In genomic region chr19:45523642-45524256, GRCh38 we compare ENCODE assay signal across 1 cellular context.
TF ChIP-seq lines count a peak whose summit lies in the region.

No MANE protein-coding gene starts in this region.

TF ChIP-seq in HepG2, 621 proteins besides CTCF, POLR2A, EP300 and RAD21 (continued from another document and continues in another):
- TF ChIP-seq ATF7-NPFF (CRISPR knock-in tag; IDR thresholded peaks at IDR 0.05; ENCODE audit: low read depth) (no peak), TAF1 (CRISPR knock-in tag; IDR thresholded peaks at IDR 0.05) (no peak), ZNF788 (CRISPR knock-in tag; IDR thresholded peaks at IDR 0.05; ENCODE audit: borderline replicate concordance) (no peak), CREM (IDR thresholded peaks at IDR 0.05) (peak; percentile 51; the same call in 1 of the 2 replicates), CREM (CRISPR knock-in tag; IDR thresholded peaks at IDR 0.05) (no peak), TARDBP (CRISPR knock-in tag; IDR thresholded peaks at IDR 0.05) (0 out of 2 replicates have a peak, but pooled peaks have one; percentile 21), SCMH1 (CRISPR knock-in tag; IDR thresholded peaks at IDR 0.05; ENCODE audit: borderline replicate concordance) (no peak), EZH2 (conservative IDR thresholded peaks at IDR 0.05; ENCODE audit: low read depth, low read length) (no peak), ZNF446 (CRISPR knock-in tag; IDR thresholded peaks at IDR 0.05) (no peak), HES4 (CRISPR knock-in tag; IDR thresholded peaks at IDR 0.05; ENCODE audit: borderline replicate concordance) (no peak), NCOR1 (IDR thresholded peaks at IDR 0.05; ENCODE audit: borderline replicate concordance, low read length) (no peak), ZNF44 (CRISPR knock-in tag; IDR thresholded peaks at IDR 0.05) (no peak), REST (IDR thresholded peaks at IDR 0.05; ENCODE audit: borderline replicate concordance in 1 of 2, low read depth in 1 of 2, low read length in 2 of 2) (no peak), SMAD3 (CRISPR knock-in tag; IDR thresholded peaks at IDR 0.05) (no peak), SKIL (CRISPR knock-in tag; IDR thresholded peaks at IDR 0.05; ENCODE audit: borderline replicate concordance) (no peak), ZNF678 (CRISPR knock-in tag; IDR thresholded peaks at IDR 0.05) (no peak), CREB1 (IDR thresholded peaks at IDR 0.05) (no peak), CREB1 (CRISPR knock-in tag; IDR thresholded peaks at IDR 0.05) (no peak), KAT2B (IDR thresholded peaks at IDR 0.05; ENCODE audit: borderline replicate concordance, low read depth, low read length) (no peak), SNAPC5 (CRISPR knock-in tag; IDR thresholded peaks at IDR 0.05; ENCODE audit: borderline replicate concordance) (no peak), BRCA1 (CRISPR knock-in tag; IDR thresholded peaks at IDR 0.05) (no peak), HNRNPK (IDR thresholded peaks at IDR 0.05; ENCODE audit: low read depth, low read length, poor library complexity, severe bottlenecking) (no peak), RBM22 (optimal IDR thresholded peaks at IDR 0.05; ENCODE audit: low read length) (peak; percentile 59), BCL6 (CRISPR knock-in tag; IDR thresholded peaks at IDR 0.05) (no peak), STAT5B (CRISPR knock-in tag; IDR thresholded peaks at IDR 0.05) (no peak), MYC (CRISPR knock-in tag; IDR thresholded peaks at IDR 0.05; ENCODE audit: borderline replicate concordance) (0 out of 2 replicates have a peak, but pooled peaks have one; percentile 39), CEBPZ (IDR thresholded peaks at IDR 0.05; ENCODE audit: low read length) (no peak)
- TF ChIP-seq, protein P1, sequence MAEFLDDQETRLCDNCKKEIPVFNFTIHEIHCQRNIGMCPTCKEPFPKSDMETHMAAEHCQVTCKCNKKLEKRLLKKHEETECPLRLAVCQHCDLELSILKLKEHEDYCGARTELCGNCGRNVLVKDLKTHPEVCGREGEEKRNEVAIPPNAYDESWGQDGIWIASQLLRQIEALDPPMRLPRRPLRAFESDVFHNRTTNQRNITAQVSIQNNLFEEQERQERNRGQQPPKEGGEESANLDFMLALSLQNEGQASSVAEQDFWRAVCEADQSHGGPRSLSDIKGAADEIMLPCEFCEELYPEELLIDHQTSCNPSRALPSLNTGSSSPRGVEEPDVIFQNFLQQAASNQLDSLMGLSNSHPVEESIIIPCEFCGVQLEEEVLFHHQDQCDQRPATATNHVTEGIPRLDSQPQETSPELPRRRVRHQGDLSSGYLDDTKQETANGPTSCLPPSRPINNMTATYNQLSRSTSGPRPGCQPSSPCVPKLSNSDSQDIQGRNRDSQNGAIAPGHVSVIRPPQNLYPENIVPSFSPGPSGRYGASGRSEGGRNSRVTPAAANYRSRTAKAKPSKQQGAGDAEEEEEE (CRISPR knock-in tag; IDR thresholded peaks at IDR 0.05; ENCODE audit: borderline replicate concordance): no peak
- TF ChIP-seq, protein P2, sequence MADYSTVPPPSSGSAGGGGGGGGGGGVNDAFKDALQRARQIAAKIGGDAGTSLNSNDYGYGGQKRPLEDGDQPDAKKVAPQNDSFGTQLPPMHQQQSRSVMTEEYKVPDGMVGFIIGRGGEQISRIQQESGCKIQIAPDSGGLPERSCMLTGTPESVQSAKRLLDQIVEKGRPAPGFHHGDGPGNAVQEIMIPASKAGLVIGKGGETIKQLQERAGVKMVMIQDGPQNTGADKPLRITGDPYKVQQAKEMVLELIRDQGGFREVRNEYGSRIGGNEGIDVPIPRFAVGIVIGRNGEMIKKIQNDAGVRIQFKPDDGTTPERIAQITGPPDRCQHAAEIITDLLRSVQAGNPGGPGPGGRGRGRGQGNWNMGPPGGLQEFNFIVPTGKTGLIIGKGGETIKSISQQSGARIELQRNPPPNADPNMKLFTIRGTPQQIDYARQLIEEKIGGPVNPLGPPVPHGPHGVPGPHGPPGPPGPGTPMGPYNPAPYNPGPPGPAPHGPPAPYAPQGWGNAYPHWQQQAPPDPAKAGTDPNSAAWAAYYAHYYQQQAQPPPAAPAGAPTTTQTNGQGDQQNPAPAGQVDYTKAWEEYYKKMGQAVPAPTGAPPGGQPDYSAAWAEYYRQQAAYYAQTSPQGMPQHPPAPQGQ (CRISPR knock-in tag; IDR thresholded peaks at IDR 0.05; ENCODE audit: borderline replicate concordance): no peak
- TF ChIP-seq, protein P3, sequence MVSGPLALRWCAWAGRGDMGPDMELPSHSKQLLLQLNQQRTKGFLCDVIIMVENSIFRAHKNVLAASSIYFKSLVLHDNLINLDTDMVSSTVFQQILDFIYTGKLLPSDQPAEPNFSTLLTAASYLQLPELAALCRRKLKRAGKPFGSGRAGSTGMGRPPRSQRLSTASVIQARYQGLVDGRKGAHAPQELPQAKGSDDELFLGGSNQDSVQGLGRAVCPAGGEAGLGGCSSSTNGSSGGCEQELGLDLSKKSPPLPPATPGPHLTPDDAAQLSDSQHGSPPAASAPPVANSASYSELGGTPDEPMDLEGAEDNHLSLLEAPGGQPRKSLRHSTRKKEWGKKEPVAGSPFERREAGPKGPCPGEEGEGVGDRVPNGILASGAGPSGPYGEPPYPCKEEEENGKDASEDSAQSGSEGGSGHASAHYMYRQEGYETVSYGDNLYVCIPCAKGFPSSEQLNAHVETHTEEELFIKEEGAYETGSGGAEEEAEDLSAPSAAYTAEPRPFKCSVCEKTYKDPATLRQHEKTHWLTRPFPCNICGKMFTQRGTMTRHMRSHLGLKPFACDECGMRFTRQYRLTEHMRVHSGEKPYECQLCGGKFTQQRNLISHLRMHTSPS (CRISPR knock-in tag; IDR thresholded peaks at IDR 0.05; ENCODE audit: low read depth): no peak
- TF ChIP-seq, protein P4, sequence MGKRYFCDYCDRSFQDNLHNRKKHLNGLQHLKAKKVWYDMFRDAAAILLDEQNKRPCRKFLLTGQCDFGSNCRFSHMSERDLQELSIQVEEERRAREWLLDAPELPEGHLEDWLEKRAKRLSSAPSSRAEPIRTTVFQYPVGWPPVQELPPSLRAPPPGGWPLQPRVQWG (CRISPR knock-in tag; IDR thresholded peaks at IDR 0.05; ENCODE audit: borderline replicate concordance, low read depth): no peak
- TF ChIP-seq, protein P5, sequence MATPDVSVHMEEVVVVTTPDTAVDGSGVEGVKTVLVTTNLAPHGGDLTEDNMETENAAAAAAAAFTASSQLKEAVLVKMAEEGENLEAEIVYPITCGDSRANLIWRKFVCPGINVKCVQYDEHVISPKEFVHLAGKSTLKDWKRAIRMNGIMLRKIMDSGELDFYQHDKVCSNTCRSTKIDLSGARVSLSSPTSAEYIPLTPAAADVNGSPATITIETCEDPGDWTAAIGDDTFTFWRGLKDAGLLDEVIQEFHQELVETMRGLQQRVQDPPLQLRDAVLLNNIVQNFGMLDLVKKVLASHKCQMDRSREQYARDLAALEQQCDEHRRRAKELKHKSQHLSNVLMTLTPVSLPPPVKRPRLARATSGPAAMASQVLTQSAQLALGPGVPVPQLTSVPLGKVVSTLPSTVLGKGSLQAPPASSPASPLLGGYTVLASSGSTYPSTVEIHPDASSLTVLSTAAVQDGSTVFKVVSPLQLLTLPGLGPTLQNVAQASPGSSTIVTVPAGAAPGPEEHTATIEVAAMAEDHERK (CRISPR knock-in tag; IDR thresholded peaks at IDR 0.05; ENCODE audit: low read depth): no peak
- TF ChIP-seq, protein P6, sequence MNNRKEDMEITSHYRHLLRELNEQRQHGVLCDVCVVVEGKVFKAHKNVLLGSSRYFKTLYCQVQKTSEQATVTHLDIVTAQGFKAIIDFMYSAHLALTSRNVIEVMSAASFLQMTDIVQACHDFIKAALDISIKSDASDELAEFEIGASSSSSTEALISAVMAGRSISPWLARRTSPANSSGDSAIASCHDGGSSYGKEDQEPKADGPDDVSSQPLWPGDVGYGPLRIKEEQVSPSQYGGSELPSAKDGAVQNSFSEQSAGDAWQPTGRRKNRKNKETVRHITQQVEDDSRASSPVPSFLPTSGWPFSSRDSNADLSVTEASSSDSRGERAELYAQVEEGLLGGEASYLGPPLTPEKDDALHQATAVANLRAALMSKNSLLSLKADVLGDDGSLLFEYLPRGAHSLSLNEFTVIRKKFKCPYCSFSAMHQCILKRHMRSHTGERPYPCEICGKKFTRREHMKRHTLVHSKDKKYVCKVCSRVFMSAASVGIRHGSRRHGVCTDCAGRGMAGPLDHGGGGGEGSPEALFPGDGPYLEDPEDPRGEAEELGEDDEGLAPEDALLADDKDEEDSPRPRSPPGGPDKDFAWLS (CRISPR knock-in tag; IDR thresholded peaks at IDR 0.05; ENCODE audit: borderline replicate concordance): no peak
- TF ChIP-seq, protein P7, sequence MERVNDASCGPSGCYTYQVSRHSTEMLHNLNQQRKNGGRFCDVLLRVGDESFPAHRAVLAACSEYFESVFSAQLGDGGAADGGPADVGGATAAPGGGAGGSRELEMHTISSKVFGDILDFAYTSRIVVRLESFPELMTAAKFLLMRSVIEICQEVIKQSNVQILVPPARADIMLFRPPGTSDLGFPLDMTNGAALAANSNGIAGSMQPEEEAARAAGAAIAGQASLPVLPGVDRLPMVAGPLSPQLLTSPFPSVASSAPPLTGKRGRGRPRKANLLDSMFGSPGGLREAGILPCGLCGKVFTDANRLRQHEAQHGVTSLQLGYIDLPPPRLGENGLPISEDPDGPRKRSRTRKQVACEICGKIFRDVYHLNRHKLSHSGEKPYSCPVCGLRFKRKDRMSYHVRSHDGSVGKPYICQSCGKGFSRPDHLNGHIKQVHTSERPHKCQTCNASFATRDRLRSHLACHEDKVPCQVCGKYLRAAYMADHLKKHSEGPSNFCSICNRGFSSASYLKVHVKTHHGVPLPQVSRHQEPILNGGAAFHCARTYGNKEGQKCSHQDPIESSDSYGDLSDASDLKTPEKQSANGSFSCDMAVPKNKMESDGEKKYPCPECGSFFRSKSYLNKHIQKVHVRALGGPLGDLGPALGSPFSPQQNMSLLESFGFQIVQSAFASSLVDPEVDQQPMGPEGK (CRISPR knock-in tag; IDR thresholded peaks at IDR 0.05): 0 out of 2 replicates have a peak, but pooled peaks have one; percentile 15
